In genomic region chr20:49348563-49348962, GRCh38 we compare ENCODE assay signal across 14 cellular contexts.
"Had no signal": no experiment of that assay in that cellular context is flagged by ENCODE, and none has a peak within 500 bp of the region (broad histone marks: within the 10 kb centered on the region; RNA-seq: fewer than 3 reads in every experiment).

No MANE protein-coding gene starts in this region.

- H3K36me3 Mint-ChIP-seq: activated naive CD8-positive, alpha-beta T cell treated with anti-CD3 and anti-CD28 coated beads, Interleukin-2, amount 10 ng/mL, durations not matched to agents 7 days and 5 days had no signal

- H3K9me3 ChIP-seq: adrenal gland, breast epithelium, MG63, SJSA1 had no signal

- H3K4me3 Mint-ChIP-seq: activated CD8-positive, alpha-beta T cell treated with anti-CD3 and anti-CD28 coated beads for 36 hours; activated naive CD8-positive, alpha-beta T cell treated with anti-CD3 and anti-CD28 coated beads, Interleukin-2, amount 10 ng/mL, durations not matched to agents 7 days and 5 days; T-helper 2 cell treated with Interferon-gamma antibody and Interleukin-4, amounts not matched to agents 5 μg/mL and 100 μg/mL, for 36 hours had no signal

- H3K36me3 ChIP-seq: adrenal gland, breast epithelium, MG63, SJSA1 had no signal

- H3K9ac ChIP-seq: KMS-11 had no signal

- H3K9me3 Mint-ChIP-seq: activated CD8-positive, alpha-beta T cell treated with anti-CD3 and anti-CD28 coated beads for 36 hours; activated naive CD8-positive, alpha-beta T cell treated with anti-CD3 and anti-CD28 coated beads, Interleukin-2, amount 10 ng/mL, durations not matched to agents 7 days and 5 days; T-helper 2 cell treated with Interferon-gamma antibody and Interleukin-4, amounts not matched to agents 5 μg/mL and 100 μg/mL, for 36 hours had no signal

- H3K27me3 ChIP-seq: breast epithelium, MG63, SJSA1 had no signal

- H3K27ac ChIP-seq: adrenal gland, breast epithelium, KMS-11, SJSA1 had no signal

- H3K4me3 ChIP-seq: adrenal gland, breast epithelium, MG63, SJSA1 had no signal

- H3K27ac Mint-ChIP-seq: activated CD8-positive, alpha-beta T cell treated with anti-CD3 and anti-CD28 coated beads for 36 hours; activated naive CD8-positive, alpha-beta T cell treated with anti-CD3 and anti-CD28 coated beads, Interleukin-2, amount 10 ng/mL, durations not matched to agents 7 days and 5 days; T-helper 2 cell treated with Interferon-gamma antibody and Interleukin-4, amounts not matched to agents 5 μg/mL and 100 μg/mL, for 36 hours had no signal

- H3K4me2 ChIP-seq: KMS-11 had no signal

- H3K4me1 ChIP-seq: adrenal gland, breast epithelium had no signal

- DNase-seq: activated CD4-positive, alpha-beta T cell treated with anti-CD3 and anti-CD28 coated beads for 4 hours; activated naive CD4-positive, alpha-beta T cell treated with anti-CD3 and anti-CD28 coated beads, Interleukin-2, amount 50 U/mL, for 16 hours; activated naive CD8-positive, alpha-beta T cell treated with anti-CD3 and anti-CD28 coated beads, Interleukin-2, amount 10 ng/mL, durations not matched to agents 7 days and 5 days; MG63; NCI-H1694 treated with DMSO at 0.1 percent for 48 hours; NCI-H2029 treated with DMSO at 0.1 percent for 48 hours; PC-3; SW 1271 had no signal
